ENCODE assay signal across 8 cellular contexts in genomic region chrX:17590892-17591740, GRCh38.
DNase-seq lines count a peak whose midpoint lies in the region; ATAC-seq, FAIRE-seq and TF ChIP-seq lines count a peak whose summit lies in the region.

No MANE protein-coding gene starts in this region.

- H3K27ac ChIP-seq in Peyer's patch = peak overlapping the region in 1 of 4 donors; percentile 45

- peak overlapping the region; percentile 38 for H3K4me3 Mint-ChIP-seq in MCF 10A (ENCODE audit: unreplicated experiment)

- no peak for FAIRE-seq in D721Med (lab: Jason Lieb, UNC)

- H3K27me3 ChIP-seq in Peyer's patch = no peaks in the 10 kb centered on the region
- no peaks in the 10 kb centered on the region for H3K27me3 ChIP-seq in kidney epithelial cell (ENCODE audit: control insufficient read depth, insufficient read depth, low read length)

- no peaks in the 10 kb centered on the region for H3K9me3 ChIP-seq in Peyer's patch

- H3K4me1 Mint-ChIP-seq in MCF 10A (ENCODE audit: insufficient read depth, unreplicated experiment) = peaks cover 30% of the 10 kb centered on the region

- no peaks in the 10 kb centered on the region for H3K9me3 Mint-ChIP-seq in MCF 10A (ENCODE audit: unreplicated experiment)

- no peak for TF ChIP-seq POLR2A in Peyer's patch (IDR thresholded peaks at IDR 0.05)

- peaks cover 0 to 5% (median 0%) of the 10 kb centered on the region in 4 donors for H3K4me1 ChIP-seq in Peyer's patch

- no peaks in the 10 kb centered on the region for H3K36me3 ChIP-seq in Peyer's patch
- no peaks in the 10 kb centered on the region for H3K36me3 ChIP-seq in kidney epithelial cell (ENCODE audit: control insufficient read depth, insufficient read depth, low read length)

- DNase-seq in D721Med (ENCODE audit: insufficient read length, low spot score) (peak; percentile 16), Kasumi-1 (lab: John Stamatoyannopoulos, UW) (peak; percentile 24 to 33), Peyer's patch (peak in 2 of 3 donors; percentile 54 to 67), MCF 10A (ENCODE audit: unreplicated experiment) (peak; percentile 79), kidney epithelial cell (ENCODE audit: low read depth) (peak; percentile 39), NK-92 (lab: John Stamatoyannopoulos, UW; ENCODE audit: unreplicated experiment) (no peak)
- peak; percentile 24 to 48 for DNase-seq in stimulated activated CD4-positive, alpha-beta T cell treated with anti-CD3 and anti-CD28 coated beads, Interleukin-2, amount 100 ng/mL, for 24 hours

- H3K4me3 ChIP-seq in Peyer's patch (peak overlapping the region in 1 of 4 donors; percentile 9), kidney epithelial cell (ENCODE audit: low read depth, low read length) (no peak overlapping the region)

- peak; percentile 85 for ATAC-seq in GM19455 (IDR thresholded peaks at IDR 0.05; ENCODE audit: unreplicated experiment)

- TF ChIP-seq CTCF in D721Med (IDR thresholded peaks at IDR 0.05; ENCODE audit: insufficient read depth, missing control alignments) (peak; percentile 48), Peyer's patch (IDR thresholded peaks at IDR 0.05) (peak in 4 of 6 experiments; percentile 33 to 65 (median 60)), MCF 10A (IDR thresholded peaks at IDR 0.05; ENCODE audit: unreplicated experiment) (peak; percentile 86), kidney epithelial cell (IDR thresholded peaks at IDR 0.05; ENCODE audit: insufficient read depth, low read length, poor library complexity, severe bottlenecking) (peak; percentile 71)

- intact Hi-C loops in MCF 10A (cut with micrococcal nuclease) = loop anchor here (1.0 kb wide), 5 partner anchors 56 to 470 kb away; no protein-coding TSS in a partner anchor

- H3K27me3 Mint-ChIP-seq in MCF 10A (ENCODE audit: insufficient read depth, unreplicated experiment) = peaks cover 14% of the 10 kb centered on the region

- CTCF ChIA-PET in MCF 10A (lab: Yijun Ruan, JAX) = interaction anchor here (0.6 to 4.9 kb wide), 34 partner anchors 9 to 488 kb away, joined by 3 to 90 read pairs (median 4); no protein-coding TSS in a partner anchor

- peak overlapping the region; percentile 30 for H3K27ac Mint-ChIP-seq in MCF 10A (ENCODE audit: low read depth, unreplicated experiment)

- H3K36me3 Mint-ChIP-seq in MCF 10A (ENCODE audit: insufficient read depth, unreplicated experiment) = no peaks in the 10 kb centered on the region

- POLR2A ChIA-PET in MCF 10A (lab: Yijun Ruan, JAX) = interaction anchor here (0.6 to 1.7 kb wide), 8 partner anchors 18 to 470 kb away, joined by 3 to 7 read pairs (median 4); no protein-coding TSS in a partner anchor

- BruUV-seq in MCF 10A (replicated peaks; lab: Mats Ljungman, UMichigan) = no TSS peak
